ENCODE assay signal across 30 cellular contexts in genomic region chr6:154384196-154384595, GRCh38.
"Had no signal": no experiment of that assay in that cellular context is flagged by ENCODE, and none has a peak within 500 bp of the region (broad histone marks: within the 10 kb centered on the region; RNA-seq: fewer than 3 reads in every experiment).

No MANE protein-coding gene starts in this region.

- ATAC-seq: activated CD4-positive, CD25-positive, alpha-beta regulatory T cell treated with anti-CD3 and anti-CD28 coated beads, Interleukin-2, amount 50 U/mL, for 24 hours; heart right ventricle had no signal

- H3K36me3 ChIP-seq: esophagus squamous epithelium, heart right ventricle, left ventricle myocardium inferior, neutrophil, ovary, right atrium auricular region, thoracic aorta, upper lobe of left lung, vagina, WERI-Rb-1 had no signal

- H3K27me3 ChIP-seq: esophagus squamous epithelium, heart right ventricle, neutrophil, ovary, right atrium auricular region, upper lobe of left lung, vagina had no signal

- FAIRE-seq: TTC549 had no signal

- H3K4me1 Mint-ChIP-seq: central memory CD8-positive, alpha-beta T cell had no signal

- H3K4me1 ChIP-seq: left ventricle myocardium inferior, right atrium auricular region, upper lobe of left lung, vagina had no signal

- H3K27ac Mint-ChIP-seq: activated naive CD8-positive, alpha-beta T cell; dendritic cell treated with granulocyte-macrophage colony-stimulating factor and Interleukin-4, amounts not matched to agents 40 ng/mL and 50 ng/mL, for 4 days; progenitor cell of endocrine pancreas; T-helper 1 cell treated with Interleukin-12 subunit alpha and Interleukin-12 subunit beta and Interleukin-4 antibody, amounts not matched to agents 30 μg/mL and 1 μg/mL, for 36 hours had no signal

- H3K27ac ChIP-seq: esophagus squamous epithelium, heart right ventricle, left ventricle myocardium inferior, neutrophil, ovary, right atrium auricular region, thoracic aorta, upper lobe of left lung, vagina, WERI-Rb-1 had no signal

- H3K4me3 Mint-ChIP-seq: activated naive CD8-positive, alpha-beta T cell; central memory CD8-positive, alpha-beta T cell; dendritic cell treated with granulocyte-macrophage colony-stimulating factor and Interleukin-4, amounts not matched to agents 40 ng/mL and 50 ng/mL, for 4 days; nephron; T-helper 1 cell treated with Interleukin-12 subunit alpha and Interleukin-12 subunit beta and Interleukin-4 antibody, amounts not matched to agents 30 μg/mL and 1 μg/mL, for 36 hours had no signal

- H3K36me3 Mint-ChIP-seq: activated naive CD8-positive, alpha-beta T cell had no signal

- H3K9me3 Mint-ChIP-seq: central memory CD8-positive, alpha-beta T cell; T-helper 1 cell treated with Interleukin-12 subunit alpha and Interleukin-12 subunit beta and Interleukin-4 antibody, amounts not matched to agents 30 μg/mL and 1 μg/mL, for 36 hours had no signal

- H3K4me3 ChIP-seq: esophagus squamous epithelium, heart right ventricle, left ventricle myocardium inferior, lung, ovary, right atrium auricular region, thoracic aorta, upper lobe of left lung, vagina had no signal

- H3K27me3 Mint-ChIP-seq: progenitor cell of endocrine pancreas had no signal

- DNase-seq: activated CD4-positive, alpha-beta T cell treated with anti-CD3 and anti-CD28 coated beads for 48 hours; activated CD4-positive, alpha-beta T cell treated with anti-CD3 and anti-CD28 coated beads, Interleukin-2, amount 50 U/mL, for 48 hours; activated CD8-positive, alpha-beta memory T cell treated with anti-CD3 and anti-CD28 coated beads for 24 hours; activated effector memory CD4-positive, alpha-beta T cell treated with Interleukin-2 at 50 U/mL for 16 hours; activated naive CD4-positive, alpha-beta T cell treated with Interleukin-2 at 50 U/mL for 16 hours; aorta; esophagus squamous epithelium; foreskin melanocyte; heart right ventricle; left ventricle myocardium inferior; ovary; stimulated activated CD4-positive, alpha-beta T cell treated with anti-CD3 and anti-CD28 coated beads, Interleukin-15, amount 100 ng/mL, for 24 hours; stimulated activated CD4-positive, alpha-beta T cell treated with anti-CD3 and anti-CD28 coated beads, Interleukin-2, amount 100 ng/mL, for 24 hours; stimulated activated naive CD4-positive, alpha-beta T cell treated with Interleukin-2 at 50 U/mL for 16 hours; T-helper 9 cell; upper lobe of left lung; WERI-Rb-1 had no signal

- H3K9me3 ChIP-seq: esophagus squamous epithelium, neutrophil, ovary, thoracic aorta, vagina had no signal
